9 cellular contexts compared by ENCODE assay signal in the genomic region with DNA sequence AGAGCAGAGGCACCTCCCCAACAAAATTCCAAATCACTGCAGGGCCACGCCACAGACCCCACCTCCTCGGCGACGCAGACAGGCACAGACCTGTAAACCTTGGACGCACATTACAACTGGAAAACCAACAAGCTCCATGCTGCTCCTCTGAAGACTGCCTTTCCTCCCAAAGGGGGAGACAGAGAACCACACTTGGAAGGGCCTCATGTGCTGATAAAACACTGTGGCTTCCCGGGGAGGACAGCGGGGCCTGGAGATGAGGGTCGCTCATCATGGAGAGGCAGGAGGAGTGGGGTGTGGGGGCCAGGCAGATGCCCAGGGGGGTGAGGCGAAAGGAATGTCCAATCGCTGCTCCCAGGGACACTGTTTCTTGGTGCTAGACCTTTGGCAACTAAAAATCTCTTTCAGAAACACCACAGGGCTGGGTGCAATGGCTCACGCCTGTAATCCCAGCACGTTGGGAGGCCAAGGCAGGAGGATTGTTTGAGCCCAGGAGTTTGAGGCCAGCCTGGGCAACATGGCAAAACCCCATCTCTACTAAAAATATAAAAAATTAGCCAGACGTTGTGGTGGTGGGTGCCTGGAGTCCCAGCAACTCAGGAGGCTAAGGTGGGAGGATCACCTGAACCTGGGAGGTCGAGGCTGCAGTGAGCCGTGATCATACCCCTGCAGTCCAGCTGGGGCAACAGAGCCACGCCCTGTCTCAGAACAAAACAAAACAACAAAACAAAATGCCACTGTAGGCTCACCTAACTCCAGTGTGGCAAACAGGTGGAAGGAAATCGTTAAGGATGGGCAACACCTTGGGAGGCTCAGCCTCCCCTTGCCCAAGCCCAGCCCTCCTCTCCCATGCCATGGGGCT. TPM values are rescaled to one million over a fixed set of nuclear protein-coding genes. Genes with fewer than 3 reads are reported as not detected.
DNase-seq lines count a peak whose midpoint lies in the region; ATAC-seq, FAIRE-seq and TF ChIP-seq lines count a peak whose summit lies in the region.
"Had no signal": no experiment of that assay in that cellular context is flagged by ENCODE, and none has a peak within 500 bp of the region (broad histone marks: within the 10 kb centered on the region; RNA-seq: fewer than 3 reads in every experiment).

No MANE protein-coding gene starts in this region.

- peak; percentile 84 for ATAC-seq in K562
- ATAC-seq in GM19023 (IDR thresholded peaks at IDR 0.05; ENCODE audit: unreplicated experiment) = no peak

- TF ChIP-seq RAD21 in K562 (CRISPR knock-in tag; conservative IDR thresholded peaks at IDR 0.05 in 1 of 2, IDR thresholded peaks at IDR 0.05 in 1 of 2) = peak; percentile 43 to 54; a peak in 3 of 4 replicates

- CTCF ChIA-PET in K562 (lab: Yijun Ruan, JAX; ENCODE audit: low intra/inter-chr PET ratio) = interaction anchor here (2.6 kb wide), 1 partner anchor 62 kb away, joined by 7 read pairs; no protein-coding TSS in a partner anchor

- no peaks in the 10 kb centered on the region; a peak in 1 of 5 replicates for H3K4me1 ChIP-seq in K562 (replicated peaks in 1 of 2; ENCODE audit: control insufficient read depth in 2 of 2, insufficient read depth in 2 of 2, low read length in 2 of 2)

- H3K36me3 ChIP-seq in K562 (ENCODE audit: control insufficient read depth, insufficient read depth, low read length) = no peaks in the 10 kb centered on the region

- in situ Hi-C loops in K562 (cut with MboI) = no loop called here

- H4K20me1 ChIP-seq in K562 (replicated peaks; ENCODE audit: control insufficient read depth, insufficient read depth, low read length) = no peaks in the 10 kb centered on the region

- no peak overlapping the region for H3K4me3 ChIP-seq in K562

- peak; percentile 30 to 55 (median 44); a peak in 3 of 6 replicates for TF ChIP-seq CTCF in K562 (IDR thresholded peaks at IDR 0.05 in 2 of 3, conservative IDR thresholded peaks at IDR 0.05 in 1 of 3; ENCODE audit: insufficient read depth in 2 of 3, low read depth in 1 of 3, low read length in 3 of 3)

- no peaks in the 10 kb centered on the region for H3K9me1 ChIP-seq in K562 (ENCODE audit: control insufficient read depth, insufficient read depth, low read length)

- no peaks in the 10 kb centered on the region; the same call in 2 of the 3 replicates for H3K79me2 ChIP-seq in K562 (ENCODE audit: control insufficient read depth, insufficient read depth, low read length)

- intact Hi-C loops in K562 (cut with micrococcal nuclease) = loop anchor here (1.0 kb wide), 1 partner anchor 63 kb away; no protein-coding TSS in a partner anchor

- 52% methylated on average over 17 of the region's 17 CpGs for WGBS in K562 (ENCODE audit: insufficient coverage, low coverage, missing lambda C conversion rate)

- no peaks in the 10 kb centered on the region for H3K9me3 ChIP-seq in K562 (replicated peaks; ENCODE audit: control insufficient read depth, insufficient read depth, low read depth, low read length)

- peak; percentile 30 for DNase-seq in A172 (ENCODE audit: low spot score)
- peak; percentile 54 for DNase-seq in HPDE6-E6E7 (ENCODE audit: extremely low spot score)
- DNase-seq in K562 (ENCODE audit: extremely low read depth in 1 of 4, low spot score in 3 of 4) = peak in 2 of 4 experiments; percentile 14 to 41
- DNase-seq in iPS-NIHi7 (ENCODE audit: extremely low spot score) = peak; percentile 73
- DNase-seq in activated CD4-positive, alpha-beta T cell treated with anti-CD3 and anti-CD28 coated beads for 48 hours = no peak
- no peak for DNase-seq in NCI-H510A (lab: John Stamatoyannopoulos, UW)
- no peak for DNase-seq in cerebellar nuclear complex (lab: John Stamatoyannopoulos, UW)
- DNase-seq: activated CD8-positive, alpha-beta memory T cell treated with anti-CD3 and anti-CD28 coated beads, Interleukin-2, amount 50 U/mL, for 48 hours had no signal

- POLR2A ChIA-PET in K562 (lab: Yijun Ruan, JAX) = no interaction called here

- H2AFZ ChIP-seq in K562 (ENCODE audit: low read depth, low read length) = no peak overlapping the region

- no peak overlapping the region for H3K4me2 ChIP-seq in K562 (ENCODE audit: insufficient read depth, low read length)

- no peaks in the 10 kb centered on the region for H3K27me3 ChIP-seq in K562 (ENCODE audit: control insufficient read depth in 2 of 2, insufficient read depth in 2 of 2, low read length in 2 of 2)

- no peak overlapping the region; a peak in 1 of 4 replicates for H3K9ac ChIP-seq in K562 (ENCODE audit: insufficient read depth in 1 of 2, low read depth in 2 of 2, low read length in 2 of 2)

- no peak for TF ChIP-seq POLR2A in K562 (conservative IDR thresholded peaks at IDR 0.05)

- no peak for FAIRE-seq in K562 (lab: Jason Lieb, UNC)

- H3K27ac ChIP-seq in K562 (ENCODE audit: extremely low read depth, low read depth, low read length) = no peak overlapping the region

- TF ChIP-seq EP300 in K562 (IDR thresholded peaks at IDR 0.05; ENCODE audit: low read length) = no peak

- BruUV-seq in K562 (replicated peaks; lab: Mats Ljungman, UMichigan) = no TSS peak

TF ChIP-seq in K562, 482 proteins besides CTCF, POLR2A, EP300 and RAD21:
- no peak for TF ChIP-seq KLF16 (IDR thresholded peaks at IDR 0.05)
- TF ChIP-seq PHB2 (IDR thresholded peaks at IDR 0.05; ENCODE audit: low read depth) = no peak
- no peak for TF ChIP-seq CBFA2T2 (conservative IDR thresholded peaks at IDR 0.05)
- no peak for TF ChIP-seq KAT2B (IDR thresholded peaks at IDR 0.05; ENCODE audit: low read depth, low read length)
- TF ChIP-seq, protein P1, sequence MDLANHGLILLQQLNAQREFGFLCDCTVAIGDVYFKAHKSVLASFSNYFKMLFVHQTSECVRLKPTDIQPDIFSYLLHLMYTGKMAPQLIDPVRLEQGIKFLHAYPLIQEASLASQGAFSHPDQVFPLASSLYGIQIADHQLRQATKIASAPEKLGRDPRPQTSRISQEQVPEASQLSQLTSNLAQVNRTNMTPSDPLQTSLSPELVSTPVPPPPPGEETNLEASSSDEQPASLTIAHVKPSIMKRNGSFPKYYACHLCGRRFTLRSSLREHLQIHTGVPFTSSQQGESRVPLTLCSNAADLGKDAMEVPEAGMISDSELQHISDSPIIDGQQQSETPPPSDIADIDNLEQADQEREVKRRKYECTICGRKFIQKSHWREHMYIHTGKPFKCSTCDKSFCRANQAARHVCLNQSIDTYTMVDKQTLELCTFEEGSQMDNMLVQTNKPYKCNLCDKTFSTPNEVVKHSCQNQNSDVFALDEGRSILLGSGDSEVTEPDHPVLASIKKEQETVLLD (IDR thresholded peaks at IDR 0.05) = no peak
- no peak for TF ChIP-seq MYBL2 (IDR thresholded peaks at IDR 0.05; ENCODE audit: low read depth)
- TF ChIP-seq MYBL2 (CRISPR knock-in tag; IDR thresholded peaks at IDR 0.05; ENCODE audit: borderline replicate concordance) = no peak

RNA-seq across cellular contexts. Expression of a gene that starts 53.8 kb away (rescaled TPM):
- total RNA-seq in A172 (2014; rRNA removed; shearing (Covaris generic)) = 90.9 and 105 TPM in 2 replicates
- total RNA-seq in K562 (2011; cell fraction: chromatin; rRNA removed; ENCODE audit: low replicate concordance) = 18.7 and 39.1 TPM in 2 replicates
- 29.9 and 33.3 TPM in 2 replicates for total RNA-seq in K562 (2011; cell fraction: nucleolus; rRNA removed)
- total RNA-seq in K562 (2011; cell fraction: nucleoplasm; rRNA removed) = 28.4 and 30.7 TPM in 2 replicates
- total RNA-seq in K562 (2014; rRNA removed) = 9.1 and 11.5 TPM in 2 replicates
- 7.8 and 8.0 TPM in 2 replicates for total RNA-seq in K562 (2014; rRNA removed; fragmentation: Illumina TruSeq; extraction: Trizol)
- 10.6 TPM in 2 replicates for total RNA-seq in K562 (2015; rRNA removed; fragmentation: Illumina TruSeq; extraction: Trizol)
- total RNA-seq in K562 (2021) = 15.1 and 15.6 TPM in 2 replicates
- polyA plus RNA-seq in K562 (2011; rRNA removed) = 6.2 and 7.7 TPM in 2 replicates
- 6.1 and 7.2 TPM in 2 replicates for polyA plus RNA-seq in K562 (2011; cell fraction: cytosol; rRNA removed)
- polyA plus RNA-seq in K562 (2011; cell fraction: nucleus; rRNA removed) = 8.7 and 11.0 TPM in 2 replicates
- polyA plus RNA-seq in K562 (2012) = 14.2 and 19.8 TPM in 2 replicates
- 12.0 and 15.3 TPM in 2 replicates for polyA plus RNA-seq in K562 (2014; fragmentation: Illumina TruSeq; extraction: Trizol)
- polyA plus RNA-seq in K562 (2014; fragmentation: Nextera tagmentation; extraction: Ambion mirVana) = 1 to 10 TPM in 1 of 2 experiments, under 1 TPM in 1; 0.65 to 1.2 TPM
- polyA plus RNA-seq in K562 (2014; rRNA removed) = 9.8 and 10.7 TPM in 2 replicates
- polyA minus RNA-seq in K562 (2011; rRNA and poly(A)+ RNA removed) = 7.3 and 10.3 TPM in 2 replicates
- 5.2 and 9.8 TPM in 2 replicates for polyA minus RNA-seq in K562 (2011; cell fraction: cytosol; rRNA and poly(A)+ RNA removed)
- 9.6 and 12.1 TPM in 2 replicates for polyA minus RNA-seq in K562 (2011; cell fraction: nucleus; rRNA and poly(A)+ RNA removed)

Comparison
In these comparisons a context has a peak if more than half of its experiments do, and no peak if none do; other contexts are left out.
1. DNase-seq: peak in A172 (single experiment), HPDE6-E6E7 (single experiment) and iPS-NIHi7 (single experiment); none in activated CD4-positive, alpha-beta T cell treated with anti-CD3 and anti-CD28 coated beads for 48 hours (single experiment), NCI-H510A (single experiment) and cerebellar nuclear complex (0 of 2).